In the genomic region with DNA sequence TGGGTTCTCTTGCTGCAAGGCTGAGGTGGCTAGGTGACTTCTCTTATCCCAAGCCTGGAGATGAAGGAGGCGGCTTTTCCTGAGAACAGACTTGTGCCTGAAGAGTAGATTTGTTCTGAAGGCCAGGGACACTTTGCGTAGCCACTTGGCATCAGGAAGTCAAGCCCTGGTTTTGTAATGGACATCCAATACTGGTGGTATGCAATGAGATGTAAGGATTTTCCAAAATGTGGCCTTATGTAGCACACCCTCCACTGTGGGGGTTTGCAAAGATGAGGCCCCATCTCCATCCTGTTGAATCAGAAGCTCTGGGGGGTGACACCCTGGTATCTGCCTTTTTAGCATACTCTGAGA, we compare ENCODE assay signal across 1 cellular context.
TF ChIP-seq lines count a peak whose summit lies in the region.

No MANE protein-coding gene starts in this region.

TF ChIP-seq in K562, 482 proteins besides CTCF, POLR2A, EP300 and RAD21 (continued from another document):
- TF ChIP-seq, protein P1, sequence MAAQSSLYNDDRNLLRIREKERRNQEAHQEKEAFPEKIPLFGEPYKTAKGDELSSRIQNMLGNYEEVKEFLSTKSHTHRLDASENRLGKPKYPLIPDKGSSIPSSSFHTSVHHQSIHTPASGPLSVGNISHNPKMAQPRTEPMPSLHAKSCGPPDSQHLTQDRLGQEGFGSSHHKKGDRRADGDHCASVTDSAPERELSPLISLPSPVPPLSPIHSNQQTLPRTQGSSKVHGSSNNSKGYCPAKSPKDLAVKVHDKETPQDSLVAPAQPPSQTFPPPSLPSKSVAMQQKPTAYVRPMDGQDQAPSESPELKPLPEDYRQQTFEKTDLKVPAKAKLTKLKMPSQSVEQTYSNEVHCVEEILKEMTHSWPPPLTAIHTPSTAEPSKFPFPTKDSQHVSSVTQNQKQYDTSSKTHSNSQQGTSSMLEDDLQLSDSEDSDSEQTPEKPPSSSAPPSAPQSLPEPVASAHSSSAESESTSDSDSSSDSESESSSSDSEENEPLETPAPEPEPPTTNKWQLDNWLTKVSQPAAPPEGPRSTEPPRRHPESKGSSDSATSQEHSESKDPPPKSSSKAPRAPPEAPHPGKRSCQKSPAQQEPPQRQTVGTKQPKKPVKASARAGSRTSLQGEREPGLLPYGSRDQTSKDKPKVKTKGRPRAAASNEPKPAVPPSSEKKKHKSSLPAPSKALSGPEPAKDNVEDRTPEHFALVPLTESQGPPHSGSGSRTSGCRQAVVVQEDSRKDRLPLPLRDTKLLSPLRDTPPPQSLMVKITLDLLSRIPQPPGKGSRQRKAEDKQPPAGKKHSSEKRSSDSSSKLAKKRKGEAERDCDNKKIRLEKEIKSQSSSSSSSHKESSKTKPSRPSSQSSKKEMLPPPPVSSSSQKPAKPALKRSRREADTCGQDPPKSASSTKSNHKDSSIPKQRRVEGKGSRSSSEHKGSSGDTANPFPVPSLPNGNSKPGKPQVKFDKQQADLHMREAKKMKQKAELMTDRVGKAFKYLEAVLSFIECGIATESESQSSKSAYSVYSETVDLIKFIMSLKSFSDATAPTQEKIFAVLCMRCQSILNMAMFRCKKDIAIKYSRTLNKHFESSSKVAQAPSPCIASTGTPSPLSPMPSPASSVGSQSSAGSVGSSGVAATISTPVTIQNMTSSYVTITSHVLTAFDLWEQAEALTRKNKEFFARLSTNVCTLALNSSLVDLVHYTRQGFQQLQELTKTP (IDR thresholded peaks at IDR 0.05; ENCODE audit: low read depth in 1 of 2, partially characterized antibody in 2 of 2), result peak in 1 of 2 experiments; percentile 8
TF ChIP-seq in K562: peak in this region for 5.
